Comparison of ENCODE assay signal across 1 cellular context in the genomic region with DNA sequence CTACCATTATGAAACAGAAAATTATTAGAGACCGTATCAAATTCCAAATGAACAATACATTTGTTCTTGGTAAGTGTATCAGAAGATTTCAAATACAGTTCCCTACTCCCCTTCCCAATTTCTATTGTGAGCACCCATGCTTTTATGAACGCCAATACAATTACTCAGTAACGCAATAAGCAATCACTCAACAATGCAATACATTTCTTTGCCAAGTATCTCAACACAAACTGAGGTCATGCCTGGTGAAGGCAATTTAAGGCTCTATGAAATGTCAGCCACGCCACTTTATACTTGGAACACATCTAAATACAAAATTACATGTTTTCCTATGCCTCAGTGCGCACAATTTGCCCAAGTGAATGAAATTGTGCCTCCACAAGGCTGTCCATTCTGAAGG.
TF ChIP-seq lines count a peak whose summit lies in the region.

No MANE protein-coding gene starts in this region.

TF ChIP-seq in IMR-90, 13 proteins besides CTCF, POLR2A, EP300 and RAD21 (continued from another document):
- TF ChIP-seq, protein P1, sequence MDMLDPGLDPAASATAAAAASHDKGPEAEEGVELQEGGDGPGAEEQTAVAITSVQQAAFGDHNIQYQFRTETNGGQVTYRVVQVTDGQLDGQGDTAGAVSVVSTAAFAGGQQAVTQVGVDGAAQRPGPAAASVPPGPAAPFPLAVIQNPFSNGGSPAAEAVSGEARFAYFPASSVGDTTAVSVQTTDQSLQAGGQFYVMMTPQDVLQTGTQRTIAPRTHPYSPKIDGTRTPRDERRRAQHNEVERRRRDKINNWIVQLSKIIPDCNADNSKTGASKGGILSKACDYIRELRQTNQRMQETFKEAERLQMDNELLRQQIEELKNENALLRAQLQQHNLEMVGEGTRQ (IDR thresholded peaks at IDR 0.05; ENCODE audit: low read depth, low read length): no peak
- TF ChIP-seq NFE2L2 (IDR thresholded peaks at IDR 0.05; ENCODE audit: low read depth, low read length) (no peak), SMC3 (IDR thresholded peaks at IDR 0.05; ENCODE audit: low read depth, low read length) (no peak)
TF ChIP-seq in IMR-90: peak in this region for 0.
